In genomic region chr19:38782212-38782611, GRCh38 we compare ENCODE assay signal across 12 cellular contexts. TPM values are rescaled to one million over a fixed set of nuclear protein-coding genes. Genes with fewer than 3 reads are reported as not detected.
"Had no signal": no experiment of that assay in that cellular context is flagged by ENCODE, and none has a peak within 500 bp of the region (broad histone marks: within the 10 kb centered on the region; RNA-seq: fewer than 3 reads in every experiment).

No MANE protein-coding gene starts in this region.

RNA-seq across cellular contexts. Expression of gene LGALS7B, which starts 6.8 kb away (rescaled TPM):
- total RNA-seq: OCI-LY7, PC-3, PC-9, Peyer's patch, Right ventricle myocardium inferior, Right ventricle myocardium superior, RPMI7951, SJCRH30, SJSA1, SK-MEL-5, T-cell had no signal
- polyA plus RNA-seq: SK-N-SH had no signal

RNA-seq across cellular contexts. Expression of gene LGALS7, which starts 8.9 kb away (rescaled TPM):
- total RNA-seq: OCI-LY7, PC-3, Peyer's patch, Right ventricle myocardium inferior, Right ventricle myocardium superior, RPMI7951, SJSA1, SK-MEL-5, T-cell had no signal
- polyA plus RNA-seq: SK-N-SH had no signal

RNA-seq across cellular contexts. Expression of gene LGALS4, which starts 30.5 kb away (rescaled TPM):
- total RNA-seq: RPMI7951, SJSA1, SK-MEL-5 had no signal

RNA-seq across cellular contexts. Expression of gene CAPN12, which starts 37.9 kb away (rescaled TPM):
- total RNA-seq: Right ventricle myocardium inferior, Right ventricle myocardium superior, RPMI7951, SJCRH30, SJSA1, SK-MEL-5 had no signal
